ENCODE assay signal across 11 cellular contexts in the genomic region with DNA sequence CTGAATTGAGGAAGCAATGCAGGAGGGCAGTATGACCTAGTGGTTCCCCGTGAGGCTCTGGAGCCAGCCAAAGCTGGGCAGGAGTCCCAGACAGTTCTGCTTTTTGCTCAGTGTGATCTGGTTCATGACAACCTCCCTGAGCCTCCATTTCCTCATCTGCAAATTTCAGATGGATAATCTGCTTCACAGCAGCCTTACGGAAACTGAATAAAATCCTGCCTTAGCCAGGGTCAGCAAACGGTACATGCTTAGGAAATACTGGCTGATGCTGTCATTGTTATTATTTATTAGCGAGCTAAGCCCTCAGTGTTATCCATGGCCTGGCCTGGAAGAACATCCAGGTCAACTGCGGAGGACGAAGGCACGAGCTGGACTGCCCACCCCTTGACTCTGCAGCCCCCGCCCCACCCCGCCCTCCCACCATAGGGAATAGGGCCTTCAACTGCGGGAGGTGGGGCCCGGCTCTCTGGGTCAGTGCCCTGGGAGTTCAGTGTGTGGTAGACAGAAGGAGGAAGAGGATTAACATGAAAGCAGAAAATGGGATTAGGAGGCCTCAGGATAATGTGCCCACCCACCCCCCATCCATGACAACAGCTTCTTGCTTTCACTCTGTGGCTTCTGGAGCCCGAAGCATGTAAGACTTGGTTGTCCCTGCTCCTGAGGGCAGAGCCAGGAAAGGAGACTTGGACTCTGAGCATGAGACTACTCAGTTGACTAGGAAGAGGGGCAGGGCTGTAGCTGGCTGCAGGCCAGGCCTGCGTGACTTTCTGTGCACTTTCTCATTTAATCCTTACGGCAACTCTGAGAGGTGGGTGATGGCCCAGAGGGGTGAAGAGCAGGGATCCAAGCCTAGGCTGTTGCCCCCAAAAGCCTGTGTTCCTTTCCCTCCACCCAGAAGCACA. TPM values are rescaled to one million over a fixed set of nuclear protein-coding genes. Genes with fewer than 3 reads are reported as not detected.
A peak's percentile ranks its signal among the peaks of the same experiment; 100 is the strongest.
DNase-seq lines count a peak whose midpoint lies in the region; ATAC-seq and TF ChIP-seq lines count a peak whose summit lies in the region.
"Had no signal": no experiment of that assay in that cellular context is flagged by ENCODE, and none has a peak within 500 bp of the region (broad histone marks: within the 10 kb centered on the region; RNA-seq: fewer than 3 reads in every experiment).

No MANE protein-coding gene starts in this region.

- peak overlapping the region; percentile 45 for H3K4me2 ChIP-seq in smooth muscle cell

- no peak overlapping the region for H2AFZ ChIP-seq in smooth muscle cell (ENCODE audit: low read depth)

- H3F3A ChIP-seq in smooth muscle cell (ENCODE audit: low read depth) = peaks cover 21% of the 10 kb centered on the region

- CTCF ChIA-PET in HEK293 (lab: Yijun Ruan, JAX) = interaction anchor here (0.6 to 3.3 kb wide), 3 partner anchors 26 to 324 kb away, joined by 3 to 12 read pairs (median 4); no protein-coding TSS in a partner anchor

- POLR2A ChIA-PET in HEK293 (lab: Yijun Ruan, JAX) = interaction anchor here (0.9 kb wide), 1 partner anchor 12 kb away, joined by 4 read pairs; no protein-coding TSS in a partner anchor

- H3K79me2 ChIP-seq in smooth muscle cell (ENCODE audit: low read depth) = no peaks in the 10 kb centered on the region

- H3K27me3 ChIP-seq in ascending aorta (no peaks in the 10 kb centered on the region), smooth muscle cell (ENCODE audit: low read depth) (no peaks in the 10 kb centered on the region)

- H3K4me1 ChIP-seq in HEK293 (ENCODE audit: control insufficient read depth, insufficient read depth, low read length) = peaks cover 18% of the 10 kb centered on the region
- peaks cover 20 to 58% of the 10 kb centered on the region in 2 donors for H3K4me1 ChIP-seq in ascending aorta
- H3K4me1 ChIP-seq in smooth muscle cell (ENCODE audit: low read depth) = peaks cover 46% of the 10 kb centered on the region

- no peak overlapping the region for H3K27ac ChIP-seq in HEK293 (ENCODE audit: extremely low read depth, low read depth, low read length)
- H3K27ac ChIP-seq in ascending aorta = peak overlapping the region; percentile 97 to 98
- H3K27ac ChIP-seq in smooth muscle cell (ENCODE audit: low read depth) = no peak overlapping the region

- WGBS in smooth muscle cell (ENCODE audit: low lambda C conversion rate) = 34% methylated on average over 14 of the region's 14 CpGs

- H3K9me3 ChIP-seq in HEK293 (ENCODE audit: control insufficient read depth, insufficient read depth, low read depth, low read length) = no peaks in the 10 kb centered on the region
- no peaks in the 10 kb centered on the region for H3K9me3 ChIP-seq in ascending aorta
- no peaks in the 10 kb centered on the region for H3K9me3 ChIP-seq in smooth muscle cell (replicated peaks; ENCODE audit: low read depth)

- no peak for DNase-seq in ascending aorta (ENCODE audit: low spot score in 2 of 2)
- peak; percentile 76 to 79 for DNase-seq in left colon
- no peak for DNase-seq in smooth muscle cell (lab: John Stamatoyannopoulos, UW; ENCODE audit: unreplicated experiment)
- no peak for DNase-seq in cerebellar nuclear complex (lab: John Stamatoyannopoulos, UW)
- no peak for DNase-seq in NCI-H1417 treated with DMSO at 0.1 percent for 48 hours (lab: John Stamatoyannopoulos, UW)
- DNase-seq in cerebellar cortex (ENCODE audit: low spot score) = no peak
- DNase-seq: erythroblast, naive B cell, NCI-H226 had no signal

- intact Hi-C loops in ascending aorta (cut with DNase I) = no loop called here
- intact Hi-C loops in left colon (cut with DNase I, micrococcal nuclease) = no loop called here

- no peaks in the 10 kb centered on the region for H4K20me1 ChIP-seq in smooth muscle cell (ENCODE audit: low read depth)

- no peak for TF ChIP-seq CTCF in HEK293 (tag by site-specific recombination; IDR thresholded peaks at IDR 0.05)
- no peak for TF ChIP-seq CTCF in ascending aorta (IDR thresholded peaks at IDR 0.05)
- no peak for TF ChIP-seq CTCF in smooth muscle cell (IDR thresholded peaks at IDR 0.05; ENCODE audit: borderline replicate concordance, insufficient read depth, poor library complexity, severe bottlenecking)

- peaks cover 3 to 37% of the 10 kb centered on the region in 2 experiments; a peak in 2 of 3 replicates for H3K36me3 ChIP-seq in HEK293 (ENCODE audit: control insufficient read depth in 2 of 2, insufficient read depth in 1 of 2, low read length in 2 of 2)
- H3K36me3 ChIP-seq in ascending aorta = peaks cover 38 to 41% of the 10 kb centered on the region in 2 donors
- no peaks in the 10 kb centered on the region for H3K36me3 ChIP-seq in smooth muscle cell (ENCODE audit: low read depth)

- ATAC-seq in left colon = peak; percentile 62
- ATAC-seq in GM19455 (IDR thresholded peaks at IDR 0.05; ENCODE audit: unreplicated experiment) = no peak

- H3K4me3 ChIP-seq in HEK293 (ENCODE audit: low read depth, low read length) (no peak overlapping the region), ascending aorta (no peak overlapping the region), smooth muscle cell (no peak overlapping the region)

- H3K9ac ChIP-seq in smooth muscle cell (ENCODE audit: low read depth) = no peak overlapping the region

TF ChIP-seq in HEK293, 187 proteins besides CTCF, POLR2A, EP300 and RAD21:
- TF ChIP-seq ZNF561 (tag by site-specific recombination; IDR thresholded peaks at IDR 0.05; ENCODE audit: borderline replicate concordance) (no peak), ZNF664 (tag by site-specific recombination; IDR thresholded peaks at IDR 0.05) (0 out of 2 replicates have a peak, but pooled peaks have one; percentile 8), ZBTB21 (tag by site-specific recombination; IDR thresholded peaks at IDR 0.05) (no peak)

RNA-seq across cellular contexts. Expression of a gene that starts 13.1 kb away (rescaled TPM):
- 210 TPM for total RNA-seq in ascending aorta
- total RNA-seq in left colon = 10 to 100 TPM; 68.5 to 74.0 TPM
- 15.2 and 22.9 TPM in 2 replicates for total RNA-seq in smooth muscle cell
- polyA plus RNA-seq in smooth muscle cell = 5.1 and 12.2 TPM in 2 replicates

Comparison
In these comparisons a context has a peak if more than half of its experiments do, and no peak if none do; other contexts are left out.
1. H3K27ac ChIP-seq: peak in ascending aorta (2 of 2); none in HEK293 (single experiment) and smooth muscle cell (single experiment).
2. DNase-seq: peak in left colon (2 of 2); none in ascending aorta (0 of 2), smooth muscle cell (single experiment), cerebellar nuclear complex (0 of 2), NCI-H1417 treated with DMSO at 0.1 percent for 48 hours (single experiment) and cerebellar cortex (single experiment).